In the genomic region with DNA sequence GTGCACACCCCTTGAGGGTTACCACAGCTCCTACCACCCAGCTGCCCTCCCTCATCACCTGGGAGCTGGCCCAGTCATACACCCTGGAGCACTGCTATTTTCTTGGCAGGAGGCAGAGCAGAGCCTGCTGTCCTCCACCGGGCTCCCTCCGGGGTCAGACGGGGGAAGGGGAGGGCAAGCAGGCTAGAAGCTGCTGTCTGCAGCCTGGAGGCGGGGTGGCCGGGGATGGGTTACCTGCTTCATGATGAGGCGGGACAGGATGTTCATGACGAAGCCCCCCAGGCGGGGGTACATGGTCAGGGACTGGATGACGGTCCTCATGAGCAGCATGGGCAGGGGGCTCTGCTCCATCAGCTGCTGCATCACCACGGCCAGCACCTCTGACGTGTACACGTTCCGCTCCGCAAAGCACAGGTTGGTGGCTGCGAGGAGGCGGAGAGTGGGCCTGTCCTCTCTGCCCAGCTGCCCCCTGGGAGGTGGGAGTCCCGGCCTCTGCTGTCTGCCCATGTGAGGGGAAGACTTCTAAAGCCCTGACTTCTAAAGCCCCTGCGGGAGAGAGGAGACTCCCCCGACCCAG, we compare ENCODE assay signal across 9 cellular contexts. TPM values are rescaled to one million over a fixed set of nuclear protein-coding genes. Genes with fewer than 3 reads are reported as not detected.
DNase-seq lines count a peak whose midpoint lies in the region; ATAC-seq lines count a peak whose summit lies in the region.
"Had no signal": no experiment of that assay in that cellular context is flagged by ENCODE, and none has a peak within 500 bp of the region (broad histone marks: within the 10 kb centered on the region; RNA-seq: fewer than 3 reads in every experiment).

No MANE protein-coding gene starts in this region.

- peak overlapping the region; percentile 42 for H3K27ac ChIP-seq in neuronal stem cell (replicated peaks; ENCODE audit: low read length)

- H3K9me3 ChIP-seq in neuronal stem cell (replicated peaks in 1 of 2; ENCODE audit: control insufficient read depth in 2 of 2, insufficient read depth in 1 of 2, low read depth in 1 of 2, low read length in 2 of 2): no peaks in the 10 kb centered on the region
- H3K9me3 ChIP-seq: A549 had no signal

- H3K4me1 Mint-ChIP-seq in activated T-helper 17 cell treated with anti-CD3 and anti-CD28 coated beads, Interleukin-2, amount 50 U/mL, for 72 hours: no peaks in the 10 kb centered on the region

- no peak overlapping the region for H2BK12ac ChIP-seq in neuronal stem cell (ENCODE audit: low read length)

- peak overlapping the region; percentile 28 for H2BK120ac ChIP-seq in neuronal stem cell (ENCODE audit: low read depth, low read length)

- H2AK5ac ChIP-seq in neuronal stem cell (ENCODE audit: low read depth, low read length): peak overlapping the region; percentile 98

- H3K27ac Mint-ChIP-seq in activated T-helper 17 cell treated with anti-CD3 and anti-CD28 coated beads, Interleukin-2, amount 50 U/mL, for 72 hours: no peak overlapping the region

- H2BK5ac ChIP-seq in neuronal stem cell (ENCODE audit: low read length): no peak overlapping the region

- H3K4ac ChIP-seq in neuronal stem cell (ENCODE audit: low read length): peak overlapping the region; percentile 39

- no peaks in the 10 kb centered on the region for H3K27me3 Mint-ChIP-seq in activated T-helper 17 cell treated with anti-CD3 and anti-CD28 coated beads, Interleukin-2, amount 50 U/mL, for 72 hours
- H3K27me3 Mint-ChIP-seq: type B pancreatic cell had no signal

- peak overlapping the region; percentile 26 for H3K23ac ChIP-seq in neuronal stem cell (ENCODE audit: low read depth, low read length, poor library complexity)

- no peaks in the 10 kb centered on the region for H3K79me1 ChIP-seq in neuronal stem cell (ENCODE audit: low read depth, low read length)

- no peak overlapping the region for H3K4me3 Mint-ChIP-seq in activated T-helper 17 cell treated with anti-CD3 and anti-CD28 coated beads, Interleukin-2, amount 50 U/mL, for 72 hours

- peaks cover 0 to 8% (median 0%) of the 10 kb centered on the region in 3 experiments for H3K27me3 ChIP-seq in neuronal stem cell (ENCODE audit: control insufficient read depth in 3 of 3, insufficient read depth in 3 of 3, low read depth in 1 of 3, low read length in 3 of 3)

- peak; percentile 8 for ATAC-seq in activated T-helper 17 cell treated with anti-CD3 and anti-CD28 coated beads, Interleukin-2, amount 50 U/mL, for 72 hours (replicated peaks)
- ATAC-seq in HG03565 (IDR thresholded peaks at IDR 0.05; ENCODE audit: unreplicated experiment) (no peak), GM21390 (IDR thresholded peaks at IDR 0.05; ENCODE audit: unreplicated experiment) (no peak)

- peak overlapping the region; percentile 3 for H3K4me2 ChIP-seq in neuronal stem cell (ENCODE audit: insufficient read depth, low read length, poor library complexity, severe bottlenecking)
- H3K4me2 ChIP-seq: A549 had no signal

- no CpG with 5 or more reads among the region's 19 CpGs for WGBS in neuronal stem cell (ENCODE audit: extremely low coverage in 2 of 2, insufficient read length in 2 of 2, insufficient replicate concordance in 1 of 2), 2 donors

- peak overlapping the region; percentile 3 for H3K14ac ChIP-seq in neuronal stem cell (ENCODE audit: low read length)

- peaks cover 16 to 22% of the 10 kb centered on the region in 2 donors for H3K4me1 ChIP-seq in neuronal stem cell (ENCODE audit: control insufficient read depth in 2 of 2, insufficient read depth in 1 of 2, low read depth in 1 of 2, low read length in 2 of 2)

- peaks cover 20 to 42% of the 10 kb centered on the region in 2 donors for H3K36me3 ChIP-seq in neuronal stem cell (replicated peaks in 1 of 2; ENCODE audit: control insufficient read depth in 2 of 2, insufficient read depth in 2 of 2, low read length in 2 of 2)

- no peak overlapping the region for H3K4me3 ChIP-seq in neuronal stem cell (ENCODE audit: low read length in 2 of 2)
- H3K4me3 ChIP-seq: A549 had no signal

- peak overlapping the region; percentile 39 for H2BK15ac ChIP-seq in neuronal stem cell (ENCODE audit: low read length)

- H2AFZ ChIP-seq in neuronal stem cell (ENCODE audit: low read length): no peak overlapping the region

- peaks cover 27% of the 10 kb centered on the region for H3K36me3 Mint-ChIP-seq in activated T-helper 17 cell treated with anti-CD3 and anti-CD28 coated beads, Interleukin-2, amount 50 U/mL, for 72 hours (ENCODE audit: low read depth)
- H3K36me3 Mint-ChIP-seq: type B pancreatic cell had no signal

- H3K18ac ChIP-seq in neuronal stem cell (ENCODE audit: low read length): peak overlapping the region; percentile 92

- peak overlapping the region; percentile 32 for H3K9ac ChIP-seq in neuronal stem cell (ENCODE audit: low read depth, low read length, poor library complexity)

- peak overlapping the region; percentile 3 for H4K91ac ChIP-seq in neuronal stem cell (ENCODE audit: low read depth, low read length, poor library complexity)

- H4K8ac ChIP-seq in neuronal stem cell (ENCODE audit: low read depth, low read length): no peak overlapping the region

- DNase-seq in NCI-H526 (lab: John Stamatoyannopoulos, UW): peak; percentile 24 to 27
- DNase-seq in NCI-H526 treated with DMSO at 0.1 percent for 48 hours (lab: John Stamatoyannopoulos, UW): no peak
- DNase-seq in neuronal stem cell (ENCODE audit: low spot score): no peak

- no peaks in the 10 kb centered on the region for H3K9me3 Mint-ChIP-seq in activated T-helper 17 cell treated with anti-CD3 and anti-CD28 coated beads, Interleukin-2, amount 50 U/mL, for 72 hours
- H3K9me3 Mint-ChIP-seq: type B pancreatic cell had no signal

RNA-seq across cellular contexts. Expression of gene RSPH6A, which starts 2.7 kb away (rescaled TPM):
- total RNA-seq in activated T-helper 17 cell treated with anti-CD3 and anti-CD28 coated beads, Interleukin-2, amount 50 U/mL, for 72 hours: under 1 TPM; 0.26 to 0.40 TPM
- polyA plus RNA-seq in neuronal stem cell (2013, experiment 1 of 2): not detected
- polyA plus RNA-seq in neuronal stem cell (2013, experiment 2 of 2): 0.03 TPM
- total RNA-seq: cerebellum had no signal
- polyA plus RNA-seq: A549 had no signal

RNA-seq across cellular contexts. Expression of gene DMWD, which starts 25.2 kb away (rescaled TPM):
- total RNA-seq in activated T-helper 17 cell treated with anti-CD3 and anti-CD28 coated beads, Interleukin-2, amount 50 U/mL, for 72 hours: 10 to 100 TPM; 33.1 to 38.9 TPM
- polyA plus RNA-seq in neuronal stem cell (2013, experiment 1 of 2): 36.3 TPM
- 35.8 TPM for polyA plus RNA-seq in neuronal stem cell (2013, experiment 2 of 2)

RNA-seq across cellular contexts. Expression of gene DMPK, which starts 35.5 kb away (rescaled TPM):
- total RNA-seq in activated T-helper 17 cell treated with anti-CD3 and anti-CD28 coated beads, Interleukin-2, amount 50 U/mL, for 72 hours: 10 to 100 TPM; 18.1 to 24.6 TPM
- 29.4 TPM for polyA plus RNA-seq in neuronal stem cell (2013, experiment 1 of 2)
- 28.6 TPM for polyA plus RNA-seq in neuronal stem cell (2013, experiment 2 of 2)

RNA-seq across cellular contexts. Expression of gene SYMPK, which starts 45.1 kb away (rescaled TPM):
- total RNA-seq in activated T-helper 17 cell treated with anti-CD3 and anti-CD28 coated beads, Interleukin-2, amount 50 U/mL, for 72 hours: 100 to 1,000 TPM in 1 of 2 donors, 10 to 100 TPM in 1; 98.2 to 122 TPM
- 58.0 TPM for polyA plus RNA-seq in neuronal stem cell (2013, experiment 1 of 2)
- polyA plus RNA-seq in neuronal stem cell (2013, experiment 2 of 2): 59.5 TPM

RNA-seq across cellular contexts. Expression of gene FOXA3, which starts 46.3 kb away (rescaled TPM):
- 1 to 10 TPM in 1 of 2 donors, under 1 TPM in 1; 0.32 to 1.9 TPM for total RNA-seq in activated T-helper 17 cell treated with anti-CD3 and anti-CD28 coated beads, Interleukin-2, amount 50 U/mL, for 72 hours
- polyA plus RNA-seq in neuronal stem cell (2013, experiment 1 of 2): 5.9 TPM
- 5.6 TPM for polyA plus RNA-seq in neuronal stem cell (2013, experiment 2 of 2)
- total RNA-seq: cerebellum had no signal

Comparison
In these comparisons a context has a peak if more than half of its experiments do, and no peak if none do; other contexts are left out.
1. DNase-seq: peak in NCI-H526 (2 of 2); none in NCI-H526 treated with DMSO at 0.1 percent for 48 hours (single experiment) and neuronal stem cell (single experiment).